1 cellular context compared by ENCODE assay signal in the genomic region with DNA sequence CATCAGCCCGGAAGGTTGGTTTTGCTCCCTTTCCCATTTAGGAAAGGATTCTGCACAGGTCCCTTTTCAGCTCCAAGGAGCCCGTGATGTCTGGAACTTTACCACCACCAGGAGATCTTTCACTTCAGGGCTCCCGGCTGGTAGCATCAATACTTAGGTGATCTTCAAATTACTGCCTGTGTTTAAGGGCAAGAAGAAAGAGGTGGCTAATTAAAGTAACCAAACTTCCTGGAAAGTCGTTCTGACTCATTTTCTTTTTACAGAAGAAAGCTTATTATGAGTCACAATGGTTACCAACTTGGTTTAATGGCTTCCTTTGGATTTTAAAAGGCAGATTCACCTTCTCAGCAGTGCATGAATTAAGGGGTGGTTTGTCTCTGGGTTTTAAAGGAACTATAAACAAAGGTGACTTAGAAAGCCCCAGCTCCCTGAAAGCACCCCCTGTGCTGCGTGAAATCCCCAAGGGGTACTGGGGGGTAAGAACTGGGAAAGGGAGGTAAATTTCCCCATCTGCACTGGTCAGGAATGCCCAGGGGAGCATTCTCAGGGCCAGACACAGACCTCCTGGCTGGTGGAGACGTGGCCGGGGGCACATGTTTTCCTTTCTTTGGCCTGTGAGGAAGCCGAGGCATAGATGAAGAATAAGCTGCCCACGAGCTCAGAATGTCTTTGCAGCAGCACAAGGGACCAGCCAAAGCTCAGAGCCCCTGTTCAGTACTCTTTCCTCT.
TF ChIP-seq lines count a peak whose summit lies in the region.

No MANE protein-coding gene starts in this region.

TF ChIP-seq in HCT116, 20 proteins besides CTCF, POLR2A, EP300 and RAD21 (continued from another document):
- TF ChIP-seq, protein P1, sequence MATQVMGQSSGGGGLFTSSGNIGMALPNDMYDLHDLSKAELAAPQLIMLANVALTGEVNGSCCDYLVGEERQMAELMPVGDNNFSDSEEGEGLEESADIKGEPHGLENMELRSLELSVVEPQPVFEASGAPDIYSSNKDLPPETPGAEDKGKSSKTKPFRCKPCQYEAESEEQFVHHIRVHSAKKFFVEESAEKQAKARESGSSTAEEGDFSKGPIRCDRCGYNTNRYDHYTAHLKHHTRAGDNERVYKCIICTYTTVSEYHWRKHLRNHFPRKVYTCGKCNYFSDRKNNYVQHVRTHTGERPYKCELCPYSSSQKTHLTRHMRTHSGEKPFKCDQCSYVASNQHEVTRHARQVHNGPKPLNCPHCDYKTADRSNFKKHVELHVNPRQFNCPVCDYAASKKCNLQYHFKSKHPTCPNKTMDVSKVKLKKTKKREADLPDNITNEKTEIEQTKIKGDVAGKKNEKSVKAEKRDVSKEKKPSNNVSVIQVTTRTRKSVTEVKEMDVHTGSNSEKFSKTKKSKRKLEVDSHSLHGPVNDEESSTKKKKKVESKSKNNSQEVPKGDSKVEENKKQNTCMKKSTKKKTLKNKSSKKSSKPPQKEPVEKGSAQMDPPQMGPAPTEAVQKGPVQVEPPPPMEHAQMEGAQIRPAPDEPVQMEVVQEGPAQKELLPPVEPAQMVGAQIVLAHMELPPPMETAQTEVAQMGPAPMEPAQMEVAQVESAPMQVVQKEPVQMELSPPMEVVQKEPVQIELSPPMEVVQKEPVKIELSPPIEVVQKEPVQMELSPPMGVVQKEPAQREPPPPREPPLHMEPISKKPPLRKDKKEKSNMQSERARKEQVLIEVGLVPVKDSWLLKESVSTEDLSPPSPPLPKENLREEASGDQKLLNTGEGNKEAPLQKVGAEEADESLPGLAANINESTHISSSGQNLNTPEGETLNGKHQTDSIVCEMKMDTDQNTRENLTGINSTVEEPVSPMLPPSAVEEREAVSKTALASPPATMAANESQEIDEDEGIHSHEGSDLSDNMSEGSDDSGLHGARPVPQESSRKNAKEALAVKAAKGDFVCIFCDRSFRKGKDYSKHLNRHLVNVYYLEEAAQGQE (IDR thresholded peaks at IDR 0.05; ENCODE audit: low read depth) = no peak
- TF ChIP-seq CBX3 (IDR thresholded peaks at IDR 0.05; ENCODE audit: low read depth) (peak; percentile 60), ELF1 (IDR thresholded peaks at IDR 0.05; ENCODE audit: borderline replicate concordance, low read depth) (no peak), CEBPB (IDR thresholded peaks at IDR 0.05; ENCODE audit: low read depth) (no peak; the same call in 1 of the 2 replicates), FOSL1 (IDR thresholded peaks at IDR 0.05; ENCODE audit: low read depth) (peak; percentile 93), SP1 (IDR thresholded peaks at IDR 0.05; ENCODE audit: low read depth) (peak; percentile 73), JUND (IDR thresholded peaks at IDR 0.05) (peak; percentile 94), ZNF274 (IDR thresholded peaks at IDR 0.05; ENCODE audit: low read depth, low read length) (no peak), EZH2phosphoT487 (IDR thresholded peaks at IDR 0.05; ENCODE audit: borderline replicate concordance) (no peak), SRF (IDR thresholded peaks at IDR 0.05; ENCODE audit: low read depth) (0 out of 2 replicates have a peak, but pooled peaks have one; percentile 51), TCF7L2 (IDR thresholded peaks at IDR 0.05; ENCODE audit: borderline replicate concordance, extremely low read depth, insufficient read depth, insufficient read length) (no peak), EGR1 (IDR thresholded peaks at IDR 0.05; ENCODE audit: low read depth) (no peak)
- TF ChIP-seq, protein P2, sequence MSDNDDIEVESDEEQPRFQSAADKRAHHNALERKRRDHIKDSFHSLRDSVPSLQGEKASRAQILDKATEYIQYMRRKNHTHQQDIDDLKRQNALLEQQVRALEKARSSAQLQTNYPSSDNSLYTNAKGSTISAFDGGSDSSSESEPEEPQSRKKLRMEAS (IDR thresholded peaks at IDR 0.05) = peak; percentile 37
- TF ChIP-seq, protein P3, sequence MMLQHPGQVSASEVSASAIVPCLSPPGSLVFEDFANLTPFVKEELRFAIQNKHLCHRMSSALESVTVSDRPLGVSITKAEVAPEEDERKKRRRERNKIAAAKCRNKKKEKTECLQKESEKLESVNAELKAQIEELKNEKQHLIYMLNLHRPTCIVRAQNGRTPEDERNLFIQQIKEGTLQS (IDR thresholded peaks at IDR 0.05) = no peak
